ENCODE assay signal across 24 cellular contexts in genomic region chr1:11600901-11601300, GRCh38. TPM values are rescaled to one million over a fixed set of nuclear protein-coding genes. Genes with fewer than 3 reads are reported as not detected.
A peak's percentile ranks its signal among the peaks of the same experiment; 100 is the strongest.
DNase-seq lines count a peak whose midpoint lies in the region; TF ChIP-seq lines count a peak whose summit lies in the region.
"Had no signal": no experiment of that assay in that cellular context is flagged by ENCODE, and none has a peak within 500 bp of the region (broad histone marks: within the 10 kb centered on the region; RNA-seq: fewer than 3 reads in every experiment).

No MANE protein-coding gene starts in this region.

- no peak overlapping the region for H3K4me3 ChIP-seq in BLaER1
- H3K4me3 ChIP-seq in Peyer's patch, result no peak overlapping the region
- H3K4me3 ChIP-seq: PC-9, SJCRH30 had no signal

- H3K27me3 ChIP-seq in BLaER1 (no peaks in the 10 kb centered on the region), Peyer's patch (no peaks in the 10 kb centered on the region)
- H3K27me3 ChIP-seq: BE2C had no signal

- H3K27ac ChIP-seq in BLaER1, result no peak overlapping the region
- H3K27ac ChIP-seq in Peyer's patch, result no peak overlapping the region
- H3K27ac ChIP-seq: KMS-11, PC-9, SJCRH30 had no signal

- no peak overlapping the region for H3K9ac ChIP-seq in BLaER1
- H3K9ac ChIP-seq: KMS-11 had no signal

- H3K4me2 ChIP-seq in BLaER1, result peak overlapping the region; percentile 37; the same call in 1 of the 2 replicates
- H3K4me2 ChIP-seq: KMS-11, PC-9 had no signal

- no peak for TF ChIP-seq POLR2A in Peyer's patch (IDR thresholded peaks at IDR 0.05)

- no peaks in the 10 kb centered on the region for H4K20me1 ChIP-seq in BLaER1

- DNase-seq in DMS153 (lab: John Stamatoyannopoulos, UW) (peak; percentile 56), NCI-H1105 treated with DMSO at 0.1 percent for 48 hours (lab: John Stamatoyannopoulos, UW) (peak; percentile 43), RPMI8226 (peak; percentile 94), Peyer's patch (no peak), HCEC 1CT (no peak)
- DNase-seq in stimulated activated CD4-positive, alpha-beta T cell treated with anti-CD3 and anti-CD28 coated beads, Interleukin-4, amount 100 ng/mL, for 1 hour, result no peak
- DNase-seq: BE2C; Caco-2; CD4-positive, alpha-beta T cell; DMS 273 treated with DMSO at 0.1 percent for 48 hours; EL; GF-D8; GOT3; IMR-90; NCI-H1436; NCI-H2081; NCI-H345; NCI-H526; PC-9; SJCRH30; T-cell had no signal

- peaks cover 17% of the 10 kb centered on the region for H3K4me1 ChIP-seq in BLaER1
- H3K4me1 ChIP-seq in Peyer's patch, result no peaks in the 10 kb centered on the region
- H3K4me1 ChIP-seq: BE2C, Caco-2, SJCRH30 had no signal

- H3K9me3 ChIP-seq in BLaER1 (no peaks in the 10 kb centered on the region), Peyer's patch (no peaks in the 10 kb centered on the region)
- H3K9me3 ChIP-seq: BE2C, Caco-2, SJCRH30 had no signal

- no peak for TF ChIP-seq CTCF in Peyer's patch (IDR thresholded peaks at IDR 0.05)

- H3K36me3 ChIP-seq in BLaER1, result no peaks in the 10 kb centered on the region
- no peaks in the 10 kb centered on the region for H3K36me3 ChIP-seq in Peyer's patch
- H3K36me3 ChIP-seq: BE2C, SJCRH30 had no signal

RNA-seq across cellular contexts. Expression of gene FBXO2, which starts 53.3 kb away (rescaled TPM):
- 1 to 10 TPM; 1.7 to 7.4 (median 2.8) TPM for total RNA-seq in Peyer's patch
- total RNA-seq: A673, SJCRH30 had no signal

RNA-seq across cellular contexts. Expression of gene FBXO44, which starts 53.8 kb away (rescaled TPM):
- total RNA-seq in Peyer's patch, result 10 to 100 TPM; 11.2 to 43.7 (median 15.0) TPM
- total RNA-seq: SJCRH30 had no signal

Comparison
In these comparisons a context has a peak if more than half of its experiments do, and no peak if none do; other contexts are left out.
1. DNase-seq: peak in DMS153 (single experiment), NCI-H1105 treated with DMSO at 0.1 percent for 48 hours (single experiment) and RPMI8226 (single experiment); none in Peyer's patch (0 of 3), HCEC 1CT (single experiment) and stimulated activated CD4-positive, alpha-beta T cell treated with anti-CD3 and anti-CD28 coated beads, Interleukin-4, amount 100 ng/mL, for 1 hour (single experiment).